20 cellular contexts compared by ENCODE assay signal in genomic region chr9:134963546-134963945, GRCh38. TPM values are rescaled to one million over a fixed set of nuclear protein-coding genes. Genes with fewer than 3 reads are reported as not detected.
A peak's percentile ranks its signal among the peaks of the same experiment; 100 is the strongest.
DNase-seq lines count a peak whose midpoint lies in the region; ATAC-seq and TF ChIP-seq lines count a peak whose summit lies in the region.
"Had no signal": no experiment of that assay in that cellular context is flagged by ENCODE, and none has a peak within 500 bp of the region (broad histone marks: within the 10 kb centered on the region; RNA-seq: fewer than 3 reads in every experiment).

No MANE protein-coding gene starts in this region.

- WGBS in esophagus muscularis mucosa = 92% methylated on average over 19 of the region's 19 CpGs

- TF ChIP-seq CTCF in RWPE2 (IDR thresholded peaks at IDR 0.05; ENCODE audit: poor library complexity, severe bottlenecking) = no peak
- no peak for TF ChIP-seq CTCF in esophagus muscularis mucosa (IDR thresholded peaks at IDR 0.05)

- no peak for TF ChIP-seq EP300 in esophagus muscularis mucosa (IDR thresholded peaks at IDR 0.05)

- no peak for ATAC-seq in activated T-cell treated with anti-CD3 and anti-CD28 coated beads, Interleukin-2, amount 50 U/mL, for 4 hours
- no peak for ATAC-seq in activated T-cell treated with anti-CD3 and anti-CD28 coated beads, Interleukin-2, amount 50 U/mL, for 72 hours (replicated peaks in 1 of 2)
- ATAC-seq in RWPE2 (ENCODE audit: low read depth) (no peak), left lobe of liver (no peak), sciatic nerve (no peak), HG03025 (IDR thresholded peaks at IDR 0.05; ENCODE audit: low FRiP score, unreplicated experiment) (no peak)

- no peaks in the 10 kb centered on the region for H3K4me1 Mint-ChIP-seq in activated T-cell treated with anti-CD3 and anti-CD28 coated beads, Interleukin-2, amount 50 U/mL, for 4 hours (ENCODE audit: low read depth)
- H3K4me1 Mint-ChIP-seq in activated T-cell treated with anti-CD3 and anti-CD28 coated beads, Interleukin-2, amount 50 U/mL, for 72 hours (ENCODE audit: low read depth) = no peaks in the 10 kb centered on the region
- H3K4me1 Mint-ChIP-seq: CD8-positive, alpha-beta memory T cell had no signal

- H3K4me3 ChIP-seq in RWPE2 (ENCODE audit: severe bottlenecking) = no peak overlapping the region
- no peak overlapping the region for H3K4me3 ChIP-seq in esophagus muscularis mucosa
- H3K4me3 ChIP-seq: Peyer's patch had no signal

- peak; percentile 1 for DNase-seq in activated T-cell treated with anti-CD3 and anti-CD28 coated beads, Interleukin-2, amount 50 U/mL, for 4 hours
- DNase-seq in activated T-cell treated with anti-CD3 and anti-CD28 coated beads, Interleukin-2, amount 50 U/mL, for 72 hours = no peak
- DNase-seq in RWPE2 (ENCODE audit: low spot score) (peak; percentile 33), left lobe of liver (ENCODE audit: low spot score) (peak; percentile 30), sciatic nerve (ENCODE audit: low spot score) (peak; percentile 42), kidney glomerular epithelial cell (lab: John Stamatoyannopoulos, UW) (no peak), esophagus muscularis mucosa (ENCODE audit: extremely low spot score) (no peak)
- DNase-seq: Calu3; CD8-positive, alpha-beta memory T cell; DMS153; GOT3; IMR-90; NCI-H1105; NCI-H2029 treated with DMSO at 0.1 percent for 48 hours; NCI-H2171; NCI-H345; NCI-H526 had no signal

- no peaks in the 10 kb centered on the region for H3K9me3 Mint-ChIP-seq in activated T-cell treated with anti-CD3 and anti-CD28 coated beads, Interleukin-2, amount 50 U/mL, for 4 hours
- H3K9me3 Mint-ChIP-seq in activated T-cell treated with anti-CD3 and anti-CD28 coated beads, Interleukin-2, amount 50 U/mL, for 72 hours = no peaks in the 10 kb centered on the region
- H3K9me3 Mint-ChIP-seq: CD8-positive, alpha-beta memory T cell had no signal

- H3K9me3 ChIP-seq in RWPE2 (ENCODE audit: severe bottlenecking) (no peaks in the 10 kb centered on the region), esophagus muscularis mucosa (peaks cover 0 to 1% (median 0%) of the 10 kb centered on the region in 4 donors)
- H3K9me3 ChIP-seq: Peyer's patch had no signal

- H3K4me1 ChIP-seq in RWPE2 (ENCODE audit: insufficient read depth, poor library complexity, severe bottlenecking) (no peaks in the 10 kb centered on the region), esophagus muscularis mucosa (peaks cover 0 to 6% (median 4%) of the 10 kb centered on the region in 4 donors)
- H3K4me1 ChIP-seq: Peyer's patch had no signal

- intact Hi-C loops in sciatic nerve (cut with DNase I) = no loop called here
- intact Hi-C loops in esophagus muscularis mucosa (cut with DNase I) = no loop called here

- peaks cover 48% of the 10 kb centered on the region for H3K27me3 ChIP-seq in RWPE2 (ENCODE audit: insufficient read depth, poor library complexity, severe bottlenecking)
- H3K27me3 ChIP-seq in esophagus muscularis mucosa = peaks cover 0 to 80% (median under 1%) of the 10 kb centered on the region in 4 donors
- H3K27me3 ChIP-seq: Peyer's patch had no signal

- TF ChIP-seq POLR2A in esophagus muscularis mucosa (IDR thresholded peaks at IDR 0.05; ENCODE audit: low read depth) = no peak

- no peaks in the 10 kb centered on the region for H3K36me3 Mint-ChIP-seq in activated T-cell treated with anti-CD3 and anti-CD28 coated beads, Interleukin-2, amount 50 U/mL, for 4 hours (ENCODE audit: insufficient read depth)
- no peaks in the 10 kb centered on the region for H3K36me3 Mint-ChIP-seq in activated T-cell treated with anti-CD3 and anti-CD28 coated beads, Interleukin-2, amount 50 U/mL, for 72 hours (ENCODE audit: insufficient read depth in 2 of 2)
- H3K36me3 Mint-ChIP-seq: CD8-positive, alpha-beta memory T cell had no signal

- no peak overlapping the region for H3K27ac ChIP-seq in RWPE2 (ENCODE audit: poor library complexity, severe bottlenecking)
- H3K27ac ChIP-seq in esophagus muscularis mucosa (replicated peaks in 1 of 4) = no peak overlapping the region
- H3K27ac ChIP-seq: Peyer's patch had no signal

- H3K27me3 Mint-ChIP-seq in activated T-cell treated with anti-CD3 and anti-CD28 coated beads, Interleukin-2, amount 50 U/mL, for 4 hours (ENCODE audit: low read depth) = peaks cover 7% of the 10 kb centered on the region
- no peaks in the 10 kb centered on the region for H3K27me3 Mint-ChIP-seq in activated T-cell treated with anti-CD3 and anti-CD28 coated beads, Interleukin-2, amount 50 U/mL, for 72 hours (ENCODE audit: low read depth)

- H3K27ac Mint-ChIP-seq in activated T-cell treated with anti-CD3 and anti-CD28 coated beads, Interleukin-2, amount 50 U/mL, for 72 hours = no peak overlapping the region
- H3K27ac Mint-ChIP-seq: CD8-positive, alpha-beta memory T cell had no signal

- no peaks in the 10 kb centered on the region for H3K36me3 ChIP-seq in RWPE2 (ENCODE audit: low read depth)
- no peaks in the 10 kb centered on the region for H3K36me3 ChIP-seq in esophagus muscularis mucosa
- H3K36me3 ChIP-seq: Peyer's patch had no signal

- no peak overlapping the region for H3K4me3 Mint-ChIP-seq in activated T-cell treated with anti-CD3 and anti-CD28 coated beads, Interleukin-2, amount 50 U/mL, for 4 hours
- no peak overlapping the region for H3K4me3 Mint-ChIP-seq in activated T-cell treated with anti-CD3 and anti-CD28 coated beads, Interleukin-2, amount 50 U/mL, for 72 hours
- H3K4me3 Mint-ChIP-seq: CD8-positive, alpha-beta memory T cell had no signal

RNA-seq across cellular contexts. Expression of gene FCN1, which starts 45.8 kb away (rescaled TPM):
- not detected for total RNA-seq in activated T-cell treated with anti-CD3 and anti-CD28 coated beads, Interleukin-2, amount 50 U/mL, for 4 hours
- total RNA-seq in activated T-cell treated with anti-CD3 and anti-CD28 coated beads, Interleukin-2, amount 50 U/mL, for 72 hours = not detected
- 0.93 TPM for total RNA-seq in left lobe of liver
- 16.1 TPM for total RNA-seq in sciatic nerve
- 10 to 100 TPM in 1 of 4 donors, 1 to 10 TPM in 3; 1.3 to 26.0 (median 1.8) TPM for total RNA-seq in esophagus muscularis mucosa
- total RNA-seq: Calu3, G401, IMR-90 had no signal

Comparison
In these comparisons a context has a peak if more than half of its experiments do, and no peak if none do; other contexts are left out.
1. DNase-seq: peak in activated T-cell treated with anti-CD3 and anti-CD28 coated beads, Interleukin-2, amount 50 U/mL, for 4 hours (single experiment), RWPE2 (single experiment), left lobe of liver (single experiment) and sciatic nerve (single experiment); none in activated T-cell treated with anti-CD3 and anti-CD28 coated beads, Interleukin-2, amount 50 U/mL, for 72 hours (0 of 2), kidney glomerular epithelial cell (single experiment) and esophagus muscularis mucosa (single experiment).